ENCODE assay signal across 23 cellular contexts in the genomic region with DNA sequence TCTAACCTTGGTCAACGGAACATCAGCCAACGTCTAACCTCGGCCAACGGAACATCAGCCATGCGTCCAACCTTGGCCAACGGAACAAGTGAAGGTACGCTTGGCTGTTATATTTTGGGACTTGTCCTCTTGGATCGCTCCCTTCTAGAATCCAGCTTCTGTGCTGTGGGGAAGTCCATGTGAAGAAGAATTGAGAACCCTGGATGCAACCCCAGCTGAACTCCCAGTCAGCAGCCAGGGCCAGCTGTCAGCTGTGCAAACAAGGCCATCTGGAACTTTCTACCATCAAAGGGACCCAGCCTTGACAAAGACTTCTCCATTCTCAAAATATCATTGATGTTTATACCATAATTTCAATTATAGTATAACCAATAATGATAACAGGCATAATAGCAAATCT. TPM values are rescaled to one million over a fixed set of nuclear protein-coding genes. Genes with fewer than 3 reads are reported as not detected.
A peak's percentile ranks its signal among the peaks of the same experiment; 100 is the strongest.
DNase-seq lines count a peak whose midpoint lies in the region; ATAC-seq and TF ChIP-seq lines count a peak whose summit lies in the region.
"Had no signal": no experiment of that assay in that cellular context is flagged by ENCODE, and none has a peak within 500 bp of the region (broad histone marks: within the 10 kb centered on the region; RNA-seq: fewer than 3 reads in every experiment).

No MANE protein-coding gene starts in this region.

- TF ChIP-seq EP300 in esophagus muscularis mucosa (IDR thresholded peaks at IDR 0.05), result no peak

- H3K9me3 ChIP-seq in heart right ventricle, result no peaks in the 10 kb centered on the region
- no peaks in the 10 kb centered on the region for H3K9me3 ChIP-seq in right atrium auricular region
- no peaks in the 10 kb centered on the region for H3K9me3 ChIP-seq in esophagus muscularis mucosa
- H3K9me3 ChIP-seq: MG63, SJSA1 had no signal

- TF ChIP-seq POLR2A in esophagus muscularis mucosa (IDR thresholded peaks at IDR 0.05; ENCODE audit: low read depth), result no peak

- H3K4me3 ChIP-seq in heart right ventricle, result no peak overlapping the region
- H3K4me3 ChIP-seq in right atrium auricular region, result no peak overlapping the region
- no peak overlapping the region for H3K4me3 ChIP-seq in esophagus muscularis mucosa
- H3K4me3 ChIP-seq: MG63, SJSA1 had no signal

- H3K27ac ChIP-seq in heart right ventricle (no peak overlapping the region), right atrium auricular region (no peak overlapping the region), esophagus muscularis mucosa (replicated peaks in 1 of 4) (no peak overlapping the region)
- H3K27ac ChIP-seq: SJSA1 had no signal

- ATAC-seq in heart right ventricle, result peak in 5 of 8 donors; percentile 60 to 76 (median 67)
- ATAC-seq: HCT116, PC-3 had no signal

- intact Hi-C loops in heart right ventricle (cut with DNase I), result no loop called here
- intact Hi-C loops in esophagus muscularis mucosa (cut with DNase I), result no loop called here

- whole genome bisulfite sequencing in heart right ventricle, 2 donors, result 81% methylated on average over 8 of the region's 8 CpGs
- 88% methylated on average over 8 of the region's 8 CpGs for WGBS in esophagus muscularis mucosa

- H3K27me3 ChIP-seq in heart right ventricle (no peaks in the 10 kb centered on the region), right atrium auricular region (no peaks in the 10 kb centered on the region), esophagus muscularis mucosa (no peaks in the 10 kb centered on the region)
- H3K27me3 ChIP-seq: MG63 had no signal

- DNase-seq in NCI-H1105 treated with DMSO at 0.1 percent for 48 hours (lab: John Stamatoyannopoulos, UW) (peak; percentile 2), NCI-H1105 (lab: John Stamatoyannopoulos, UW) (no peak), heart right ventricle (peak; percentile 11 to 38), right atrium auricular region (ENCODE audit: low spot score) (no peak), esophagus muscularis mucosa (ENCODE audit: extremely low spot score) (peak; percentile 31), NCI-H2081 treated with DMSO at 0.1 percent for 48 hours (lab: John Stamatoyannopoulos, UW) (no peak), NCI-H187 (lab: John Stamatoyannopoulos, UW) (no peak)
- DNase-seq: CD4-positive, CD25-positive, alpha-beta regulatory T cell; DMS79 treated with DMSO at 0.1 percent for 48 hours; GF-D8; KG1; MG63; NCI-H1048; NCI-H1436; NCI-H187 treated with DMSO at 0.1 percent for 48 hours; NCI-H2107; NCI-H2227 treated with DMSO at 0.1 percent for 48 hours; NCI-H524; NCI-H774; PC-3; T-helper 1 cell had no signal

- H3K4me1 ChIP-seq in heart right ventricle, result no peaks in the 10 kb centered on the region
- no peaks in the 10 kb centered on the region for H3K4me1 ChIP-seq in right atrium auricular region
- H3K4me1 ChIP-seq in esophagus muscularis mucosa, result peaks cover 0 to under 1% (median 0%) of the 10 kb centered on the region in 4 donors
- H3K4me1 ChIP-seq: SJSA1 had no signal

- H3K36me3 ChIP-seq in heart right ventricle (no peaks in the 10 kb centered on the region), right atrium auricular region (no peaks in the 10 kb centered on the region), esophagus muscularis mucosa (no peaks in the 10 kb centered on the region)
- H3K36me3 ChIP-seq: MG63, SJSA1 had no signal

- TF ChIP-seq CTCF in heart right ventricle (IDR thresholded peaks at IDR 0.05) (no peak), right atrium auricular region (IDR thresholded peaks at IDR 0.05) (no peak), esophagus muscularis mucosa (IDR thresholded peaks at IDR 0.05) (no peak)

RNA-seq across cellular contexts. Expression of gene ITGA8, which starts 43.3 kb away (rescaled TPM):
- total RNA-seq in heart right ventricle (1 to 10 TPM in 8 of 10 donors, under 1 TPM in 2; 0.62 to 4.2 (median 2.1) TPM), right atrium auricular region (1 to 10 TPM; 4.9 to 6.4 TPM), esophagus muscularis mucosa (100 to 1,000 TPM in 1 of 4 donors, 10 to 100 TPM in 3; 26.2 to 113 (median 50.4) TPM)
- polyA plus RNA-seq in heart right ventricle, result 1 to 10 TPM; 1.6 to 2.2 TPM
- total RNA-seq: CD4-positive, CD25-positive, alpha-beta regulatory T cell; PC-3 had no signal
- polyA plus RNA-seq: CD4-positive, CD25-positive, alpha-beta regulatory T cell had no signal

Comparison
In these comparisons a context has a peak if more than half of its experiments do, and no peak if none do; other contexts are left out.
1. DNase-seq: peak in NCI-H1105 treated with DMSO at 0.1 percent for 48 hours (single experiment), heart right ventricle (2 of 2) and esophagus muscularis mucosa (single experiment); none in NCI-H1105 (single experiment), right atrium auricular region (single experiment), NCI-H2081 treated with DMSO at 0.1 percent for 48 hours (single experiment) and NCI-H187 (0 of 2).